ENCODE assay signal across 11 cellular contexts in the genomic region with DNA sequence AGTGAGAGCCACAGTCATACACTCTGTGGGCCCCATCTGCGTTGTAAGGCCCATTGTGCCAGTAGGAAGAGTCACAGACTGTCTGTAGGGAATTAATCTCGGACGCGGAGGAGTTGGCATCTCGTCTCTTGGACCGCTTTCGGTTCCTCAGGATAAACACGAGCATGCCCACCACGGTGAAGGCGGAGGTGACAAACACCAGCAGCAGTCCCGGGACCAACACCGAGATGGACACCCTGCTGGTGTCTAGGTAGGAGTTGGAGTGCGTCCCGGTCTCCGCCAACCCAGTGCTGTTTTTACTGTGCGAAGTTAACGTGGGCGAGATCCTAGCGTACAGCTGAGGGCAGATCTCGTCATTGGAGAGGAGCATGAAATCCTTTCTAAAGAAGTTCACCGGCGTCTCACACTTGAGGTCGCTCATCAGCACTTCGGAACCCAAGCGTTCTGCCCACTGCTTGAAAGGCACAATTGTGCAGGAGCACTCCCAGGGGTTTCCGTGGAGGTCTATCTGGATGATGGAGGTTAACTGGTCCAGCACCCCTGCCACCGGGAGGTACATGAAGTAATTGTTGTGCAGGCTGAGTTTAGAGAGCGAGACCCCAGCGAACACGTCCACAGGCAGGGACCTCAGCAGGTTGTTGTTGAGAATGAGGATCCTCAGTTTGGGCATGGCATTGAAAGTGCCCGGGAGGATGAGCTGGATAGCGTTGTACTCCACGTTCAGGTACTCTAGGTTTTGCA. TPM values are rescaled to one million over a fixed set of nuclear protein-coding genes. Genes with fewer than 3 reads are reported as not detected.
DNase-seq lines count a peak whose midpoint lies in the region; ATAC-seq, FAIRE-seq and TF ChIP-seq lines count a peak whose summit lies in the region.
"Had no signal": no experiment of that assay in that cellular context is flagged by ENCODE, and none has a peak within 500 bp of the region (broad histone marks: within the 10 kb centered on the region; RNA-seq: fewer than 3 reads in every experiment).

No MANE protein-coding gene starts in this region.

- DNase-seq in GM23248 (peak; percentile 12), amygdala (lab: John Stamatoyannopoulos, UW) (peak in 45 of 56 donors; percentile 9 to 79 (median 54)), iPS DF 6.9 (ENCODE audit: low read depth, low spot score) (no peak), retinal pigment epithelial cell (ENCODE audit: low read depth) (no peak), HepG2 (ENCODE audit: low spot score) (no peak), NK-92 (lab: John Stamatoyannopoulos, UW; ENCODE audit: unreplicated experiment) (no peak), DMS 273 (lab: John Stamatoyannopoulos, UW; ENCODE audit: unreplicated experiment) (no peak)
- DNase-seq: NCI-H2171 treated with DMSO at 0.1 percent for 48 hours had no signal

- TF ChIP-seq POLR2A in HepG2 (IDR thresholded peaks at IDR 0.05; ENCODE audit: insufficient read depth in 1 of 2, low read depth in 2 of 2, low read length in 2 of 2) (no peak), gastroesophageal sphincter (IDR thresholded peaks at IDR 0.05) (no peak)

- in situ Hi-C loops in GM23248 (cut with MboI) (no loop called here), HepG2 (cut with HindIII; ENCODE audit: extremely low pct_ligation_motif_present, low pct_unique_long_range_greater_than_20kb) (no loop called here)

- no peak for FAIRE-seq in HepG2 (lab: Jason Lieb, UNC)
- FAIRE-seq: islet of Langerhans had no signal

- TF ChIP-seq EP300 in HepG2 (IDR thresholded peaks at IDR 0.05; ENCODE audit: low read depth in 2 of 2, low read length in 2 of 2): no peak
- TF ChIP-seq EP300 in HepG2 (CRISPR knock-in tag; IDR thresholded peaks at IDR 0.05; ENCODE audit: borderline replicate concordance): no peak
- TF ChIP-seq EP300 in gastroesophageal sphincter (IDR thresholded peaks at IDR 0.05): no peak

- ATAC-seq in HepG2 (no peak; the same call in 2 of the 3 replicates), gastroesophageal sphincter (no peak)
- ATAC-seq: body of pancreas had no signal

- H3K4me2 ChIP-seq in GM23248 (ENCODE audit: unreplicated experiment): peak overlapping the region; percentile 40
- H3K4me2 ChIP-seq in HepG2 (ENCODE audit: low read depth, low read length): no peak overlapping the region

- no peak for TF ChIP-seq RAD21 in HepG2 (CRISPR knock-in tag; IDR thresholded peaks at IDR 0.05)

- BruUV-seq in HepG2 (replicated peaks; lab: Mats Ljungman, UMichigan): no TSS peak

- CTCF ChIA-PET in HepG2 (lab: Yijun Ruan, JAX; ENCODE audit: low intra/inter-chr PET ratio, low total read pairs): no interaction called here

- H3K4me1 ChIP-seq in GM23248 (ENCODE audit: insufficient read depth): no peaks in the 10 kb centered on the region; the same call in 1 of the 2 replicates
- peaks cover 2% of the 10 kb centered on the region; the same call in 1 of the 2 replicates for H3K4me1 ChIP-seq in iPS DF 6.9 (ENCODE audit: control insufficient read depth, insufficient read depth, low read length)
- H3K4me1 ChIP-seq in HepG2 (ENCODE audit: insufficient read depth, low read length): no peaks in the 10 kb centered on the region
- H3K4me1 ChIP-seq in gastroesophageal sphincter: peaks cover 0 to 39% (median 0%) of the 10 kb centered on the region in 3 donors

- 6 to 8% methylated on average over 32 to 33 of the region's 33 CpGs for WGBS in GM23248 (ENCODE audit: low coverage in 1 of 2, low lambda C conversion rate in 2 of 2, missing lambda C conversion rate in 2 of 2), 2 experiments
- WGBS in iPS DF 6.9 (ENCODE audit: insufficient coverage, insufficient read length): no CpG with 5 or more reads among the region's 33 CpGs
- 19% methylated on average over 12 of the region's 33 CpGs for WGBS in HepG2 (ENCODE audit: low lambda C conversion rate)
- WGBS in gastroesophageal sphincter (ENCODE audit: low coverage in 1 of 2), 2 donors: 5 to 7% methylated on average over 3 to 16 of the region's 33 CpGs

- intact Hi-C loops in HepG2 (cut with micrococcal nuclease; ENCODE audit: unreplicated experiment): no loop called here

- H3K9ac ChIP-seq in GM23248: no peak overlapping the region
- H3K9ac ChIP-seq in HepG2 (ENCODE audit: insufficient read depth, low read depth, low read length): no peak overlapping the region

- no peaks in the 10 kb centered on the region for H3K79me2 ChIP-seq in GM23248 (ENCODE audit: insufficient read depth)
- H3K79me2 ChIP-seq in HepG2 (ENCODE audit: insufficient read depth, low read length): no peaks in the 10 kb centered on the region

- H3F3A ChIP-seq in GM23248 (ENCODE audit: insufficient read depth): no peaks in the 10 kb centered on the region

- no peaks in the 10 kb centered on the region for H3K9me3 ChIP-seq in GM23248 (ENCODE audit: low read depth)
- H3K9me3 ChIP-seq in iPS DF 6.9 (ENCODE audit: control insufficient read depth, insufficient read depth, low read length): no peaks in the 10 kb centered on the region
- no peaks in the 10 kb centered on the region for H3K9me3 ChIP-seq in HepG2 (ENCODE audit: low read length)
- H3K9me3 ChIP-seq in gastroesophageal sphincter: no peaks in the 10 kb centered on the region
- H3K9me3 ChIP-seq: body of pancreas had no signal

- H4K20me1 ChIP-seq in GM23248 (ENCODE audit: insufficient read depth) (no peaks in the 10 kb centered on the region), HepG2 (ENCODE audit: insufficient read depth, low read length) (no peaks in the 10 kb centered on the region)

- H2AFZ ChIP-seq in GM23248 (0 out of 2 replicates have a peak overlapping the region, but pooled peaks have one; percentile 26), HepG2 (ENCODE audit: low read length) (no peak overlapping the region)

- no peaks in the 10 kb centered on the region for H3K36me3 ChIP-seq in GM23248 (ENCODE audit: low read depth)
- no peaks in the 10 kb centered on the region for H3K36me3 ChIP-seq in iPS DF 6.9 (ENCODE audit: control insufficient read depth, insufficient read depth, low read length)
- no peaks in the 10 kb centered on the region for H3K36me3 ChIP-seq in HepG2 (replicated peaks in 1 of 2; ENCODE audit: control insufficient read depth in 1 of 2, insufficient read depth in 2 of 2, low read length in 2 of 2)
- H3K36me3 ChIP-seq in gastroesophageal sphincter: no peaks in the 10 kb centered on the region

- TF ChIP-seq CTCF in retinal pigment epithelial cell (conservative IDR thresholded peaks at IDR 0.05; ENCODE audit: low read depth, low read length) (no peak), HepG2 (CRISPR knock-in tag; IDR thresholded peaks at IDR 0.05) (no peak), gastroesophageal sphincter (IDR thresholded peaks at IDR 0.05) (no peak)

- POLR2A ChIA-PET in HepG2 (lab: Yijun Ruan, JAX): no interaction called here

- H3K27ac ChIP-seq in GM23248: no peak overlapping the region
- H3K27ac ChIP-seq in iPS DF 6.9 (ENCODE audit: low read length): no peak overlapping the region
- H3K27ac ChIP-seq in HepG2 (ENCODE audit: extremely low read length, insufficient read depth, low read length): no peak overlapping the region
- no peak overlapping the region for H3K27ac ChIP-seq in gastroesophageal sphincter

- peak overlapping the region; percentile 50; the same call in 1 of the 2 replicates for H3K4me3 ChIP-seq in GM23248
- peak overlapping the region; percentile 28; the same call in 1 of the 2 replicates for H3K4me3 ChIP-seq in iPS DF 6.9 (ENCODE audit: low read length)
- H3K4me3 ChIP-seq in retinal pigment epithelial cell (ENCODE audit: low read length): peak overlapping the region; percentile 47
- H3K4me3 ChIP-seq in HepG2 (replicated peaks in 1 of 3; ENCODE audit: insufficient read depth in 1 of 3, low read depth in 2 of 3, low read length in 3 of 3): no peak overlapping the region
- peak overlapping the region in 1 of 2 donors; percentile 31 for H3K4me3 ChIP-seq in gastroesophageal sphincter
- H3K4me3 ChIP-seq: body of pancreas had no signal

- no peaks in the 10 kb centered on the region for H3K9me2 ChIP-seq in GM23248 (ENCODE audit: insufficient read depth)

- H3K27me3 ChIP-seq in GM23248 (replicated peaks; ENCODE audit: insufficient read depth): peaks cover 47% of the 10 kb centered on the region
- H3K27me3 ChIP-seq in iPS DF 6.9 (ENCODE audit: control insufficient read depth, insufficient read depth, low read length): peaks cover 29% of the 10 kb centered on the region
- H3K27me3 ChIP-seq in HepG2 (ENCODE audit: control insufficient read depth in 1 of 2, insufficient read depth in 2 of 2, low read length in 2 of 2): peaks cover 3 to 15% of the 10 kb centered on the region in 2 experiments; a peak in 4 of 5 replicates
- peaks cover 73% of the 10 kb centered on the region for H3K27me3 ChIP-seq in gastroesophageal sphincter
- H3K27me3 ChIP-seq: body of pancreas had no signal

TF ChIP-seq in HepG2, 621 proteins besides CTCF, POLR2A, EP300 and RAD21 (continues in another document):
- no peak for TF ChIP-seq PHF21A (CRISPR knock-in tag; IDR thresholded peaks at IDR 0.05)

RNA-seq across cellular contexts. Expression of a gene that starts 2.7 kb away (rescaled TPM):
- total RNA-seq in GM23248 (2014; rRNA removed; shearing (Covaris generic)): not detected in 2 replicates
- polyA plus RNA-seq in GM23248 (2016; fragmentation: Nextera tagmentation; extraction: Ambion mirVana): 0.05 TPM in 1 of 2 replicates, not detected in the other
- total RNA-seq in HepG2 (2016; rRNA removed; fragmentation: Illumina TruSeq; extraction: Trizol): not detected in 2 replicates
- total RNA-seq in HepG2 (2016; cell fraction: cytosol; rRNA removed; fragmentation: Illumina TruSeq; extraction: Trizol; ENCODE audit: low read depth): not detected in 2 replicates
- not detected in 2 replicates for total RNA-seq in HepG2 (2016; cell fraction: insoluble cytoplasmic fraction; rRNA removed; fragmentation: Illumina TruSeq; extraction: Trizol)
- total RNA-seq in HepG2 (2016; cell fraction: membrane; rRNA removed; fragmentation: Illumina TruSeq; extraction: Trizol): not detected in 2 replicates
- not detected in 2 replicates for total RNA-seq in HepG2 (2016; cell fraction: nucleus; rRNA removed; fragmentation: Illumina TruSeq; extraction: Trizol)
- polyA plus RNA-seq in HepG2 (2011; rRNA removed): not detected in 2 replicates
- polyA plus RNA-seq in HepG2 (2011; cell fraction: cytosol; rRNA removed): not detected in 2 replicates
- polyA plus RNA-seq in HepG2 (2011; cell fraction: nucleus; rRNA removed): not detected in 2 replicates
- polyA plus RNA-seq in HepG2 (2012): not detected in 2 replicates
- not detected in 2 replicates for polyA plus RNA-seq in HepG2 (2016; cell fraction: cytosol; fragmentation: Illumina TruSeq; extraction: Trizol; ENCODE audit: low read depth)
- not detected in 2 replicates for polyA plus RNA-seq in HepG2 (2016; cell fraction: insoluble cytoplasmic fraction; fragmentation: Illumina TruSeq; extraction: Trizol; ENCODE audit: low read depth)
- not detected in 2 replicates for polyA plus RNA-seq in HepG2 (2016; cell fraction: membrane; fragmentation: Illumina TruSeq; extraction: Trizol; ENCODE audit: low read depth)
- not detected in 2 replicates for polyA plus RNA-seq in HepG2 (2016; cell fraction: nucleus; fragmentation: Illumina TruSeq; extraction: Trizol; ENCODE audit: insufficient read depth, low read depth)
- polyA minus RNA-seq in HepG2 (2011; rRNA and poly(A)+ RNA removed; ENCODE audit: low replicate concordance): not detected in 2 replicates
- polyA minus RNA-seq in HepG2 (2011; cell fraction: cytosol; rRNA and poly(A)+ RNA removed): not detected in 2 replicates
- polyA minus RNA-seq in HepG2 (2011; cell fraction: nucleus; rRNA and poly(A)+ RNA removed): not detected in 2 replicates
- not detected for total RNA-seq in gastroesophageal sphincter

Comparison
In these comparisons a context has a peak if more than half of its experiments do, and no peak if none do; other contexts are left out.
1. DNase-seq: peak in GM23248 (single experiment) and amygdala (45 of 56); none in iPS DF 6.9 (single experiment), retinal pigment epithelial cell (single experiment), HepG2 (single experiment), NK-92 (single experiment) and DMS 273 (single experiment).
2. H3K4me3 ChIP-seq: peak in GM23248 (single experiment), iPS DF 6.9 (single experiment) and retinal pigment epithelial cell (single experiment); none in HepG2 (0 of 3).